8 cellular contexts compared by ENCODE assay signal in genomic region chr4:142126890-142127497, GRCh38.
DNase-seq lines count a peak whose midpoint lies in the region; TF ChIP-seq lines count a peak whose summit lies in the region.

No MANE protein-coding gene starts in this region.

- TF ChIP-seq CTCF in GM10266 (IDR thresholded peaks at IDR 0.05; ENCODE audit: control insufficient read depth, insufficient read depth, low read depth, missing control alignments) (peak; percentile 75), MM.1S (IDR thresholded peaks at IDR 0.05; ENCODE audit: low read length) (peak; percentile 79), hepatocyte (IDR thresholded peaks at IDR 0.05; ENCODE audit: poor library complexity) (peak; percentile 86)

- 12% methylated on average over 3 of the region's 3 CpGs for WGBS in hepatocyte (ENCODE audit: low lambda C conversion rate, missing lambda C conversion rate)

- H3K9me2 ChIP-seq in MM.1S (replicated peaks; ENCODE audit: insufficient read depth, low read length): no peaks in the 10 kb centered on the region
- no peaks in the 10 kb centered on the region for H3K9me2 ChIP-seq in hepatocyte (replicated peaks; ENCODE audit: insufficient read depth)

- no peaks in the 10 kb centered on the region for H3K79me2 ChIP-seq in MM.1S (ENCODE audit: low read length)
- no peaks in the 10 kb centered on the region for H3K79me2 ChIP-seq in hepatocyte

- H3K36me3 ChIP-seq in MM.1S (replicated peaks; ENCODE audit: insufficient read depth, low read length) (no peaks in the 10 kb centered on the region), hepatocyte (replicated peaks; ENCODE audit: insufficient read depth, low read depth) (no peaks in the 10 kb centered on the region)

- no peak overlapping the region for H3K4me2 ChIP-seq in MM.1S (ENCODE audit: low read depth, low read length)
- no peak overlapping the region for H3K4me2 ChIP-seq in hepatocyte

- H3K27ac ChIP-seq in MM.1S (ENCODE audit: low read length) (no peak overlapping the region), hepatocyte (no peak overlapping the region)

- no peak overlapping the region for H3K9ac ChIP-seq in MM.1S (ENCODE audit: low read length)

- DNase-seq in GM10266 (ENCODE audit: extremely low spot score) (peak; percentile 21), H4 (ENCODE audit: low spot score) (peak; percentile 64), MM.1S (peak; percentile 79), SW 1271 (lab: John Stamatoyannopoulos, UW) (peak; percentile 2 to 55), amniotic stem cell (lab: John Stamatoyannopoulos, UW) (peak; percentile 43), hepatocyte (ENCODE audit: low spot score) (peak; percentile 75), GM19240 (ENCODE audit: insufficient read length, low spot score) (no peak)
- peak; percentile 12 to 69 (median 23) for DNase-seq in stimulated activated CD4-positive, alpha-beta T cell treated with anti-CD3 and anti-CD28 coated beads, Interleukin-12 subunit alpha, Interleukin-12 subunit beta, amount 100 ng/mL, for 48 hours (ENCODE audit: low read depth in 2 of 3, low spot score in 1 of 3)

- no peaks in the 10 kb centered on the region for H3K4me1 ChIP-seq in MM.1S (ENCODE audit: low read length)
- peaks cover 6% of the 10 kb centered on the region for H3K4me1 ChIP-seq in hepatocyte (ENCODE audit: insufficient read depth)

- H3K27me3 ChIP-seq in MM.1S (replicated peaks; ENCODE audit: insufficient read depth, low read length): no peaks in the 10 kb centered on the region
- no peaks in the 10 kb centered on the region for H3K27me3 ChIP-seq in hepatocyte

- H4K20me1 ChIP-seq in MM.1S (ENCODE audit: insufficient read depth, low read length) (no peaks in the 10 kb centered on the region), hepatocyte (ENCODE audit: insufficient read depth, poor library complexity, severe bottlenecking) (no peaks in the 10 kb centered on the region)

- H3K9me3 ChIP-seq in MM.1S (replicated peaks; ENCODE audit: insufficient read depth, low read length) (no peaks in the 10 kb centered on the region), hepatocyte (ENCODE audit: low read depth) (no peaks in the 10 kb centered on the region)

- no peak overlapping the region for H2AFZ ChIP-seq in MM.1S (ENCODE audit: low read length)
- no peak overlapping the region for H2AFZ ChIP-seq in hepatocyte

- H3K4me3 ChIP-seq in MM.1S (ENCODE audit: low read length) (no peak overlapping the region), hepatocyte (no peak overlapping the region)

- H3F3A ChIP-seq in MM.1S (ENCODE audit: insufficient read depth, low read length): no peaks in the 10 kb centered on the region
